ENCODE assay signal across 8 cellular contexts in genomic region chr15:67025719-67026118, GRCh38. TPM values are rescaled to one million over a fixed set of nuclear protein-coding genes. Genes with fewer than 3 reads are reported as not detected.
DNase-seq lines count a peak whose midpoint lies in the region; ATAC-seq, FAIRE-seq and TF ChIP-seq lines count a peak whose summit lies in the region.

No MANE protein-coding gene starts in this region.

- peaks cover 2% of the 10 kb centered on the region for H3K4me1 Mint-ChIP-seq in progenitor cell of endocrine pancreas (ENCODE audit: low read depth)

- FAIRE-seq in pancreas (lab: Jason Lieb, UNC), result no peak

- no peaks in the 10 kb centered on the region for H3K36me3 Mint-ChIP-seq in progenitor cell of endocrine pancreas (ENCODE audit: insufficient read depth)

- peak; percentile 50 for DNase-seq in CD1c-positive myeloid dendritic cell (ENCODE audit: extremely low spot score)
- no peak for DNase-seq in NT2/D1 (ENCODE audit: low read depth, low spot score)
- DNase-seq in pancreas, result peak in 1 of 6 donors; percentile 47
- DNase-seq in progenitor cell of endocrine pancreas (ENCODE audit: low spot score, unreplicated experiment), result no peak
- DNase-seq in germinal center (ENCODE audit: low spot score), result no peak
- no peak for DNase-seq in amniotic stem cell (lab: John Stamatoyannopoulos, UW)

- peak overlapping the region; percentile 46 for H3K9ac ChIP-seq in NT2/D1 (ENCODE audit: insufficient read length, low read depth)

- no peak overlapping the region for H3K4me3 ChIP-seq in NT2/D1 (ENCODE audit: insufficient read length, low read depth)
- no peak overlapping the region for H3K4me3 ChIP-seq in esophagus (ENCODE audit: low read depth in 1 of 2, low read length in 2 of 2)
- no peak overlapping the region for H3K4me3 ChIP-seq in pancreas

- H3K27me3 ChIP-seq in NT2/D1 (ENCODE audit: insufficient read depth, insufficient read length) (no peaks in the 10 kb centered on the region), esophagus (ENCODE audit: control insufficient read depth in 1 of 2, insufficient read depth in 2 of 2, low read length in 2 of 2) (no peaks in the 10 kb centered on the region), pancreas (no peaks in the 10 kb centered on the region)

- H3K36me3 ChIP-seq in NT2/D1 (ENCODE audit: insufficient read depth, insufficient read length, low read length) (no peaks in the 10 kb centered on the region), esophagus (ENCODE audit: control insufficient read depth in 2 of 2, insufficient read depth in 2 of 2, low read length in 1 of 2) (no peaks in the 10 kb centered on the region), pancreas (no peaks in the 10 kb centered on the region)

- no peaks in the 10 kb centered on the region for H3K9me3 Mint-ChIP-seq in progenitor cell of endocrine pancreas (ENCODE audit: low read depth)

- 16% methylated on average over 5 of the region's 5 CpGs for WGBS in esophagus, 2 donors
- WGBS in pancreas, 2 donors, result 4 to 7% methylated on average over 5 of the region's 5 CpGs

- intact Hi-C loops in pancreas (cut with DNase I), result no loop called here

- no peaks in the 10 kb centered on the region for H3K9me3 ChIP-seq in NT2/D1 (ENCODE audit: insufficient read depth, low read length)
- H3K9me3 ChIP-seq in esophagus (ENCODE audit: control insufficient read depth in 2 of 2, insufficient read depth in 1 of 2, low read depth in 1 of 2, low read length in 1 of 2), result no peaks in the 10 kb centered on the region
- no peaks in the 10 kb centered on the region for H3K9me3 ChIP-seq in pancreas

- ATAC-seq in pancreas (peak; percentile 27 to 52 (median 37)), GM19351 (IDR thresholded peaks at IDR 0.05; ENCODE audit: unreplicated experiment) (no peak)

- peaks cover 10% of the 10 kb centered on the region for H3K27me3 Mint-ChIP-seq in progenitor cell of endocrine pancreas

- no peak overlapping the region for H3K27ac Mint-ChIP-seq in progenitor cell of endocrine pancreas

- H3K27ac ChIP-seq in esophagus (ENCODE audit: low read depth in 2 of 2, low read length in 1 of 2), result peak overlapping the region; percentile 61 to 70
- H3K27ac ChIP-seq in pancreas, result peak overlapping the region; percentile 65 to 87 (median 70)

- no peak overlapping the region for H3K4me3 Mint-ChIP-seq in progenitor cell of endocrine pancreas (ENCODE audit: low read depth)

- TF ChIP-seq CTCF in pancreas (IDR thresholded peaks at IDR 0.05), result no peak
- no peak for TF ChIP-seq CTCF in progenitor cell of endocrine pancreas (IDR thresholded peaks at IDR 0.05; ENCODE audit: unreplicated experiment)

- H3K4me1 ChIP-seq in NT2/D1 (ENCODE audit: insufficient read depth, insufficient read length) (peaks cover 19% of the 10 kb centered on the region), esophagus (ENCODE audit: control insufficient read depth in 2 of 2, insufficient read depth in 2 of 2, low read length in 1 of 2) (peaks cover 7 to 17% of the 10 kb centered on the region in 2 donors), pancreas (peaks cover 32 to 50% (median 41%) of the 10 kb centered on the region in 3 donors)

RNA-seq across cellular contexts. Expression of gene SMAD3, which starts 39.7 kb away (rescaled TPM):
- polyA plus RNA-seq in esophagus (10 to 100 TPM; 24.8 to 51.5 TPM), pancreas (10 to 100 TPM in 1 of 2 donors, 1 to 10 TPM in 1; 7.9 to 13.5 TPM)
- total RNA-seq in pancreas (10 to 100 TPM; 15.6 to 42.5 (median 23.8) TPM), progenitor cell of endocrine pancreas (49.9 and 51.3 TPM in 2 replicates)
